ENCODE assay signal across 8 cellular contexts in the genomic region with DNA sequence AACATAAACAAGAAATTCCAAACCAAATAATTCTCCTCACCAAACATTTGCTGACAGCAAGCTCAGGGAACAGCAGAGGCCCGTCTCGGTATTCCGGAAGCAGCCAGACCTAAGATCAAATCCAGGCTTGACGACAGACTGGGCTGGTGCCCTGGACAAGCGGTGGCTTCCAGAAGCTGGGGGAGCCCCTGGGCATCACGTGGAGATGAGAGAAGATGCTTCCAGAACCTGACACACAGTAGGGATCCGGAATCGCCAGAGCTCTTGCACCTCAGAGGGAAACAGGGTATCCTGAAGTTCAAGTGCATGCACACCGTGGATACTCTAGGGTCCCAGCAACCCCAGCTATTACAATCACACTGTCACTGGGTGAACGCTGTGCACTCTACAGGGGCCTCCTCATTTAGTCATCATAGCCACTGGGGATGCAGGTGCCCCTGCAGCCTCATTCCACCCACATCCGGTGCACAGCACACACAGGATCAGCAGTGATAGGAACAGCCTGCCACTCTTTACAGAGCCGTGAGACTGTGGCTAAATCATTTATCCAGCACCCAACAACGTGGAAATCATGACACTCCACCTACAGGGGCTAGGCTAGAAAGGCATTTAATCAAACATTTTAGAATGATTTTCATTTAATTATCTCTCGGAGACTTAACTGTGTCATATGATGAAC.
DNase-seq lines count a peak whose midpoint lies in the region; ATAC-seq and TF ChIP-seq lines count a peak whose summit lies in the region.

No MANE protein-coding gene starts in this region.

- H3K9me3 Mint-ChIP-seq in type B pancreatic cell, result no peaks in the 10 kb centered on the region

- peak overlapping the region; percentile 7 for H3K4me3 Mint-ChIP-seq in type B pancreatic cell

- intact Hi-C loops in posterior cingulate gyrus (cut with DNase I), result no loop called here

- H3K27ac Mint-ChIP-seq in type B pancreatic cell, result peak overlapping the region; percentile 40

- ATAC-seq in GM21526 (IDR thresholded peaks at IDR 0.05; ENCODE audit: low FRiP score, unreplicated experiment) (no peak), HG03045 (IDR thresholded peaks at IDR 0.05; ENCODE audit: unreplicated experiment) (no peak), GM21367 (IDR thresholded peaks at IDR 0.05; ENCODE audit: unreplicated experiment) (no peak)

- DNase-seq in NK-92 treated with Interleukin-12 subunit alpha and Interleukin-12 subunit beta, amount 100 ng/mL, for 24 hours (lab: John Stamatoyannopoulos, UW), result peak; percentile 72
- DNase-seq in NK-92 (lab: John Stamatoyannopoulos, UW; ENCODE audit: unreplicated experiment) (no peak), posterior cingulate gyrus (peak in 7 of 10 donors; percentile 1 to 77 (median 13)), type B pancreatic cell (ENCODE audit: extremely low spot score, unreplicated experiment) (no peak)
- peak; percentile 75 for DNase-seq in activated naive CD4-positive, alpha-beta T cell treated with anti-CD3 and anti-CD28 coated beads, Interleukin-2, amount 50 U/mL, for 16 hours

- TF ChIP-seq CTCF in type B pancreatic cell (conservative IDR thresholded peaks at IDR 0.05), result no peak

- no peaks in the 10 kb centered on the region for H3K36me3 Mint-ChIP-seq in type B pancreatic cell

- peaks cover 54% of the 10 kb centered on the region for H3K4me1 Mint-ChIP-seq in type B pancreatic cell (ENCODE audit: unreplicated experiment)

- H3K27me3 Mint-ChIP-seq in type B pancreatic cell, result no peaks in the 10 kb centered on the region

Comparison
In these comparisons a context has a peak if more than half of its experiments do, and no peak if none do; other contexts are left out.
1. DNase-seq: peak in NK-92 treated with Interleukin-12 subunit alpha and Interleukin-12 subunit beta, amount 100 ng/mL, for 24 hours (single experiment), activated naive CD4-positive, alpha-beta T cell treated with anti-CD3 and anti-CD28 coated beads, Interleukin-2, amount 50 U/mL, for 16 hours (single experiment) and posterior cingulate gyrus (7 of 10); none in NK-92 (single experiment) and type B pancreatic cell (single experiment).